1 cellular context compared by ENCODE assay signal in the genomic region with DNA sequence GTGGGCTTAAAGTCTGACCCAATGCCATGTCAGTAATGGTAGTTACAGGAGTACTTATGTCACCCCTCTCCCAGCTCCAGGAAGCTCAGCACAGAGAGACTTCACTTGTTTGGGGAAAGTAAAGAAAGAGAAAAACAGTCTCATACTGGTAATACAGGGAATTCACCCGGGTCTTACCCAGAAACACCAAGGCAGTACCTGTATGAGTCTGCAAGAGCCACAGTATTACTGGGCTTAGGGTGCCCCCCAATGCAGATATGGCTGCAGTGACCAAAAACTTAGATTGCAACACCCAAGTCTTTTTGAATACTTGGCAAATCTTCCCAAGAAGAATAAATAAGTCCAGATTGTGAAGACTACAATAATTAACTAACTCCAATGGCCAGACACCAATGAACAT.
TF ChIP-seq lines count a peak whose summit lies in the region.

No MANE protein-coding gene starts in this region.

TF ChIP-seq in HepG2, 621 proteins besides CTCF, POLR2A, EP300 and RAD21 (continued from another document):
- TF ChIP-seq, protein P1, sequence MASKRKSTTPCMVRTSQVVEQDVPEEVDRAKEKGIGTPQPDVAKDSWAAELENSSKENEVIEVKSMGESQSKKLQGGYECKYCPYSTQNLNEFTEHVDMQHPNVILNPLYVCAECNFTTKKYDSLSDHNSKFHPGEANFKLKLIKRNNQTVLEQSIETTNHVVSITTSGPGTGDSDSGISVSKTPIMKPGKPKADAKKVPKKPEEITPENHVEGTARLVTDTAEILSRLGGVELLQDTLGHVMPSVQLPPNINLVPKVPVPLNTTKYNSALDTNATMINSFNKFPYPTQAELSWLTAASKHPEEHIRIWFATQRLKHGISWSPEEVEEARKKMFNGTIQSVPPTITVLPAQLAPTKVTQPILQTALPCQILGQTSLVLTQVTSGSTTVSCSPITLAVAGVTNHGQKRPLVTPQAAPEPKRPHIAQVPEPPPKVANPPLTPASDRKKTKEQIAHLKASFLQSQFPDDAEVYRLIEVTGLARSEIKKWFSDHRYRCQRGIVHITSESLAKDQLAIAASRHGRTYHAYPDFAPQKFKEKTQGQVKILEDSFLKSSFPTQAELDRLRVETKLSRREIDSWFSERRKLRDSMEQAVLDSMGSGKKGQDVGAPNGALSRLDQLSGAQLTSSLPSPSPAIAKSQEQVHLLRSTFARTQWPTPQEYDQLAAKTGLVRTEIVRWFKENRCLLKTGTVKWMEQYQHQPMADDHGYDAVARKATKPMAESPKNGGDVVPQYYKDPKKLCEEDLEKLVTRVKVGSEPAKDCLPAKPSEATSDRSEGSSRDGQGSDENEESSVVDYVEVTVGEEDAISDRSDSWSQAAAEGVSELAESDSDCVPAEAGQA (IDR thresholded peaks at IDR 0.05; ENCODE audit: low read depth), result no peak
- TF ChIP-seq, protein P1 (CRISPR knock-in tag; IDR thresholded peaks at IDR 0.05; ENCODE audit: borderline replicate concordance), result no peak
- TF ChIP-seq CHD4 (IDR thresholded peaks at IDR 0.05; ENCODE audit: borderline replicate concordance, low read length) (no peak), SOX13 (IDR thresholded peaks at IDR 0.05) (no peak), SOX13 (CRISPR knock-in tag; conservative IDR thresholded peaks at IDR 0.05 in 1 of 2, IDR thresholded peaks at IDR 0.05 in 1 of 2) (no peak)
- TF ChIP-seq, protein P2, sequence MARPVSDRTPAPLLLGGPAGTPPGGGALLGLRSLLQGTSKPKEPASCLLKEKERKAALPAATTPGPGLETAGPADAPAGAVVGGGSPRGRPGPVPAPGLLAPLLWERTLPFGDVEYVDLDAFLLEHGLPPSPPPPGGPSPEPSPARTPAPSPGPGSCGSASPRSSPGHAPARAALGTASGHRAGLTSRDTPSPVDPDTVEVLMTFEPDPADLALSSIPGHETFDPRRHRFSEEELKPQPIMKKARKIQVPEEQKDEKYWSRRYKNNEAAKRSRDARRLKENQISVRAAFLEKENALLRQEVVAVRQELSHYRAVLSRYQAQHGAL (CRISPR knock-in tag; IDR thresholded peaks at IDR 0.05; ENCODE audit: not compliant biosample characterization), result no peak
